Comparison of ENCODE assay signal across 1 cellular context in the genomic region with DNA sequence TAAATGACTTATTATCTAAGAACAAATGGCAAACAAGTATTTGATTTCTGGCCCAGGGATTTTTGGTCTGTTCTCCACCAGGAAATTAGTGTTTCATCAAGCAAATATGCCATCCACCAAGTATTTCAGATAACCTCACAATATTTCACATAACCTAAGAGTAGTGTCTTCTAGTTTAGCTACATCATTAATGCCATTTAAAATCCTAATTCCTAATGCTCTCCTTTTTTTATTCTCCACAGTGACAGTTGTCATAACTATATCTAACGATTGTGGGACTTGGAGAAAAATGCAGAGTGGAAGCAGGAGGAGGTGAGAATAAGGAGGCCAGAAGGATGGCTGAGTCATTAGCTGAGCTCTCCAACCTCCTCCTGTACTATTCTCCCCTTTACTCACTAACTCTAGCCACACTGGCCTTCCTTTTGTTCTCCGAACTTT.
TF ChIP-seq lines count a peak whose summit lies in the region.

No MANE protein-coding gene starts in this region.

TF ChIP-seq in IMR-90, 13 proteins besides CTCF, POLR2A, EP300 and RAD21:
- TF ChIP-seq, protein P1, sequence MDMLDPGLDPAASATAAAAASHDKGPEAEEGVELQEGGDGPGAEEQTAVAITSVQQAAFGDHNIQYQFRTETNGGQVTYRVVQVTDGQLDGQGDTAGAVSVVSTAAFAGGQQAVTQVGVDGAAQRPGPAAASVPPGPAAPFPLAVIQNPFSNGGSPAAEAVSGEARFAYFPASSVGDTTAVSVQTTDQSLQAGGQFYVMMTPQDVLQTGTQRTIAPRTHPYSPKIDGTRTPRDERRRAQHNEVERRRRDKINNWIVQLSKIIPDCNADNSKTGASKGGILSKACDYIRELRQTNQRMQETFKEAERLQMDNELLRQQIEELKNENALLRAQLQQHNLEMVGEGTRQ (IDR thresholded peaks at IDR 0.05; ENCODE audit: low read depth, low read length) = no peak
- TF ChIP-seq SMC3 (IDR thresholded peaks at IDR 0.05; ENCODE audit: low read depth, low read length) = no peak
- TF ChIP-seq, protein P2, sequence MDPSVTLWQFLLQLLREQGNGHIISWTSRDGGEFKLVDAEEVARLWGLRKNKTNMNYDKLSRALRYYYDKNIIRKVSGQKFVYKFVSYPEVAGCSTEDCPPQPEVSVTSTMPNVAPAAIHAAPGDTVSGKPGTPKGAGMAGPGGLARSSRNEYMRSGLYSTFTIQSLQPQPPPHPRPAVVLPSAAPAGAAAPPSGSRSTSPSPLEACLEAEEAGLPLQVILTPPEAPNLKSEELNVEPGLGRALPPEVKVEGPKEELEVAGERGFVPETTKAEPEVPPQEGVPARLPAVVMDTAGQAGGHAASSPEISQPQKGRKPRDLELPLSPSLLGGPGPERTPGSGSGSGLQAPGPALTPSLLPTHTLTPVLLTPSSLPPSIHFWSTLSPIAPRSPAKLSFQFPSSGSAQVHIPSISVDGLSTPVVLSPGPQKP (IDR thresholded peaks at IDR 0.05; ENCODE audit: borderline replicate concordance, low read depth, low read length) = no peak
- no peak for TF ChIP-seq FOS (IDR thresholded peaks at IDR 0.05; ENCODE audit: low read depth, low read length)
- no peak for TF ChIP-seq RCOR1 (IDR thresholded peaks at IDR 0.05; ENCODE audit: insufficient replicate concordance, low read length)
- no peak for TF ChIP-seq CHD1 (IDR thresholded peaks at IDR 0.05; ENCODE audit: low read depth, low read length)
- no peak for TF ChIP-seq CEBPB (IDR thresholded peaks at IDR 0.05; ENCODE audit: low read depth, low read length)
- TF ChIP-seq MAFK (IDR thresholded peaks at IDR 0.05; ENCODE audit: low read depth, low read length) = no peak
- TF ChIP-seq RFX5 (IDR thresholded peaks at IDR 0.05; ENCODE audit: low read depth, low read length) = no peak
